ENCODE assay signal across 10 cellular contexts in the genomic region with DNA sequence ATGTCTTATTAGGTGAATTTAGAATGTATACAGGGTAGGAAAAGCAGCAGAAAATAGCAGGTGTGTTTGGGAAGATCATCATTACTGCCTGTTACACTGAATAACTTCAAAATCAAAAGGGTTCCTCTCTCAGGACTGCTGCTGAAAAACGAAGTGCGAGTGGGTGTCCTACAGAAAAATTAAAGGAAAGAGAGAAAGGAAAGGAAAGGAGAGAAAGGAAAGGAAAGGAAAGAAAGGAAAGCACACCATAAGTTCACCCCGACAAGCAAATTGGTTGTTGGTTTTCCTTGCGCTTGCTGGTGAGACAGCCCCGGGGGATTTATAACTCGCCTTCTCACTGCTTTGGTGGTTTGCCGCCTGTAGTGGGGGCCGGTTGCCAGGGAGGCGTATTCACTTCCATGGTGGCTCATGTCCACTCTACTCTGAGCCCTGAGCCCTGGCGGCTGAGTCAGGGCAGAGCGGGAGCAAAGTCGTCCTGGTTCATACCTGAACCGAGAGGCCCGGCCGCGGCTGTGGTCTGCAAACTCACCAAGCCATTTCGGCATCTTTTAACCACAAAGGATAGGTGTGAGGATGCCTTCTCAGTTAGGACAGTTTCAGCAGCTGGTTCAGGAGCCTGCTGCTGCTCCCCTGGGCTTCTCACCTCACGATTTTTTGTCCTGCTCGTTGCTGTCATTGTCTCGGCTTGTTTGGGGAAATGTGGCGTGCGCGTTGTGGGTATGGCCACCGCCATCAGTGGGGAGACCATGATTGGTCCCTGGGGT. TPM values are rescaled to one million over a fixed set of nuclear protein-coding genes. Genes with fewer than 3 reads are reported as not detected.
DNase-seq lines count a peak whose midpoint lies in the region; ATAC-seq and TF ChIP-seq lines count a peak whose summit lies in the region.
"Had no signal": no experiment of that assay in that cellular context is flagged by ENCODE, and none has a peak within 500 bp of the region (broad histone marks: within the 10 kb centered on the region; RNA-seq: fewer than 3 reads in every experiment).

No MANE protein-coding gene starts in this region.

- H3K9me3 Mint-ChIP-seq in nephron progenitor cell = peaks cover 21% of the 10 kb centered on the region

- H3K27me3 Mint-ChIP-seq in nephron progenitor cell (ENCODE audit: low read depth, poor library complexity) = peaks cover 4% of the 10 kb centered on the region

- TF ChIP-seq CTCF in nephron progenitor cell (IDR thresholded peaks at IDR 0.05) = no peak

- DNase-seq in nephron progenitor cell (no peak), NCI-H2029 (lab: John Stamatoyannopoulos, UW) (no peak), Ammon's horn (ENCODE audit: low spot score) (no peak), left ventricle myocardium superior (no peak), globus pallidus (ENCODE audit: low spot score) (no peak)
- DNase-seq: NCI-H1048, stomach had no signal

- H3K36me3 Mint-ChIP-seq in nephron progenitor cell (ENCODE audit: low read depth) = peaks cover 10% of the 10 kb centered on the region

- ATAC-seq in GM18508 (IDR thresholded peaks at IDR 0.05; ENCODE audit: insufficient read depth, unreplicated experiment) = peak; percentile 49
- ATAC-seq in GM21723 (IDR thresholded peaks at IDR 0.05; ENCODE audit: unreplicated experiment) = peak; percentile 86
- peak; percentile 80 for ATAC-seq in HG03442 (IDR thresholded peaks at IDR 0.05; ENCODE audit: unreplicated experiment)
- no peak for ATAC-seq in left ventricle myocardium superior

- H3K27ac Mint-ChIP-seq in nephron progenitor cell = peak overlapping the region; percentile 78

- intact Hi-C loops in left ventricle myocardium superior (cut with micrococcal nuclease) = no loop called here

- peaks cover 55% of the 10 kb centered on the region for H3K4me1 Mint-ChIP-seq in nephron progenitor cell

- H3K4me3 Mint-ChIP-seq in nephron progenitor cell = no peak overlapping the region

RNA-seq across cellular contexts. Expression of gene INPP5A, which starts 26.1 kb away (rescaled TPM):
- 108 TPM for total RNA-seq in left ventricle myocardium superior
